Comparison of ENCODE assay signal across 23 cellular contexts in genomic region chr9:99594056-99594780, GRCh38.
"Had no signal": no experiment of that assay in that cellular context is flagged by ENCODE, and none has a peak within 500 bp of the region (broad histone marks: within the 10 kb centered on the region; RNA-seq: fewer than 3 reads in every experiment).

No MANE protein-coding gene starts in this region.

- H3K9me3 ChIP-seq: body of pancreas, gastrocnemius medialis, suprapubic skin had no signal

- H3K36me3 Mint-ChIP-seq: activated naive CD8-positive, alpha-beta T cell treated with anti-CD3 and anti-CD28 coated beads for 36 hours; type B pancreatic cell had no signal

- H3K36me3 ChIP-seq: gastrocnemius medialis, suprapubic skin had no signal

- H3K27me3 Mint-ChIP-seq: type B pancreatic cell had no signal

- H3K27ac ChIP-seq: body of pancreas, gastrocnemius medialis, suprapubic skin had no signal

- H3K9me3 Mint-ChIP-seq: activated CD4-positive, alpha-beta T cell treated with anti-CD3 and anti-CD28 coated beads, Interleukin-2, amount 10 ng/mL, durations not matched to agents 24 days and 14 days; activated CD8-positive, alpha-beta T cell treated with anti-CD3 and anti-CD28 coated beads for 36 hours; activated T-helper 17 cell treated with anti-CD3 and anti-CD28 coated beads, Interleukin-2, amount 50 U/mL, for 72 hours; nephron progenitor cell; type B pancreatic cell had no signal

- ATAC-seq: activated CD8-positive, alpha-beta T cell treated with anti-CD3 and anti-CD28 coated beads for 36 hours; activated T-helper 17 cell treated with anti-CD3 and anti-CD28 coated beads, Interleukin-2, amount 50 U/mL, for 72 hours; body of pancreas; gastrocnemius medialis; left lobe of liver; sciatic nerve had no signal

- H3K27ac Mint-ChIP-seq: activated CD4-positive, alpha-beta T cell treated with anti-CD3 and anti-CD28 coated beads, Interleukin-2, amount 10 ng/mL, durations not matched to agents 24 days and 14 days; activated CD8-positive, alpha-beta T cell treated with anti-CD3 and anti-CD28 coated beads for 36 hours; activated naive CD8-positive, alpha-beta T cell treated with anti-CD3 and anti-CD28 coated beads for 36 hours; activated T-helper 17 cell treated with anti-CD3 and anti-CD28 coated beads, Interleukin-2, amount 50 U/mL, for 72 hours; mesothelial cell of epicardium; nephron progenitor cell; type B pancreatic cell had no signal

- H3K4me3 ChIP-seq: body of pancreas, gastrocnemius medialis, lung, suprapubic skin had no signal

- H3K4me3 Mint-ChIP-seq: activated CD4-positive, alpha-beta T cell treated with anti-CD3 and anti-CD28 coated beads, Interleukin-2, amount 10 ng/mL, durations not matched to agents 24 days and 14 days; activated CD8-positive, alpha-beta T cell treated with anti-CD3 and anti-CD28 coated beads for 36 hours; activated naive CD8-positive, alpha-beta T cell treated with anti-CD3 and anti-CD28 coated beads for 36 hours; activated T-helper 17 cell treated with anti-CD3 and anti-CD28 coated beads, Interleukin-2, amount 50 U/mL, for 72 hours; mesothelial cell of epicardium; nephron progenitor cell; type B pancreatic cell had no signal

- H3K4me1 Mint-ChIP-seq: activated T-helper 17 cell treated with anti-CD3 and anti-CD28 coated beads, Interleukin-2, amount 50 U/mL, for 72 hours; nephron progenitor cell had no signal

- H3K4me1 ChIP-seq: body of pancreas, gastrocnemius medialis, suprapubic skin had no signal

- DNase-seq: activated CD4-positive, alpha-beta T cell treated with anti-CD3 and anti-CD28 coated beads, Interleukin-2, amount 10 ng/mL, durations not matched to agents 24 days and 14 days; activated CD8-positive, alpha-beta T cell treated with anti-CD3 and anti-CD28 coated beads for 36 hours; activated naive CD4-positive, alpha-beta T cell; activated naive CD8-positive, alpha-beta T cell treated with anti-CD3 and anti-CD28 coated beads for 36 hours; activated T-cell treated with anti-CD3 and anti-CD28 coated beads, Interleukin-2, amount 50 U/mL, for 1 hour; amygdala; body of pancreas; caudate nucleus; erythroblast; gastrocnemius medialis; head of caudate nucleus; kidney; nephron progenitor cell; nucleus accumbens; stimulated activated naive CD4-positive, alpha-beta T cell treated with Interleukin-2 at 50 U/mL for 16 hours; T1000 had no signal
